1 cellular context compared by ENCODE assay signal in the genomic region with DNA sequence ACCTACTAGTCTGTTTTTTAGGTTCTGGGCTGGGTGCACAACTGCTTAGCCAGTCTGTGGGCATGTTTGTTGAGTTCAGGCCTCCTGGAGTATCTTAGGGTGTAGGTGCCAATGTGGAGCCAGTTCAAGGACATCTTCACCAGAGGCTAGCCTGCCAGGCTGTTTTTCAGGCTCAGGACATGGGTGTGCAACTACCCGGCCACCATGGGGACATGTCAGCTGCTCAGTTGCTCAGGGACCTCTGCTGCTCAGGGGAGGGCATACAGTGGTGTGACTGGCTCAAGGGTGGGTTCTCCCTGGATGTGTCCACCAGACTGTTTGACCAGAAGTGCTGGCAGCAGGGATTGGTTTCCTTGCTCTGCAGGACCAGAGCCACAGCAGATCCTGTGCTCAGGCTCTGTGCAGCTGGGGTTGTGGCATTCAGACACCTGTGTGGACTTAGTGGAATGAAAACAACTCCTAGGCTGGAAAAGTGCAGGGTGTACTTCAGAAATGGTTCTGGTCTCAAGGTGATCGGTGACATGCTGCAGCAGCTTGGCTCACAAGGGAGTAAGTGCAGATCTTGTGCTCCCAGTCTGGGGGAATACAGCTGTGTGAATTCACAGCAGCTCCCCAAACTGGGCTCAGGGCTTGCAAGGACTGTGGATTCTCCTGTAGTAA.
TF ChIP-seq lines count a peak whose summit lies in the region.

No MANE protein-coding gene starts in this region.

TF ChIP-seq in IMR-90, 13 proteins besides CTCF, POLR2A, EP300 and RAD21 (continued from another document):
- no peak for TF ChIP-seq RCOR1 (IDR thresholded peaks at IDR 0.05; ENCODE audit: insufficient replicate concordance, low read length)
- TF ChIP-seq, protein P1, sequence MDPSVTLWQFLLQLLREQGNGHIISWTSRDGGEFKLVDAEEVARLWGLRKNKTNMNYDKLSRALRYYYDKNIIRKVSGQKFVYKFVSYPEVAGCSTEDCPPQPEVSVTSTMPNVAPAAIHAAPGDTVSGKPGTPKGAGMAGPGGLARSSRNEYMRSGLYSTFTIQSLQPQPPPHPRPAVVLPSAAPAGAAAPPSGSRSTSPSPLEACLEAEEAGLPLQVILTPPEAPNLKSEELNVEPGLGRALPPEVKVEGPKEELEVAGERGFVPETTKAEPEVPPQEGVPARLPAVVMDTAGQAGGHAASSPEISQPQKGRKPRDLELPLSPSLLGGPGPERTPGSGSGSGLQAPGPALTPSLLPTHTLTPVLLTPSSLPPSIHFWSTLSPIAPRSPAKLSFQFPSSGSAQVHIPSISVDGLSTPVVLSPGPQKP (IDR thresholded peaks at IDR 0.05; ENCODE audit: borderline replicate concordance, low read depth, low read length), result no peak
- no peak for TF ChIP-seq FOS (IDR thresholded peaks at IDR 0.05; ENCODE audit: low read depth, low read length)
- no peak for TF ChIP-seq MXI1 (IDR thresholded peaks at IDR 0.05; ENCODE audit: borderline replicate concordance, low read depth, low read length)
- TF ChIP-seq RFX5 (IDR thresholded peaks at IDR 0.05; ENCODE audit: low read depth, low read length), result no peak
- no peak for TF ChIP-seq NFE2L2 (IDR thresholded peaks at IDR 0.05; ENCODE audit: low read depth, low read length)
- no peak for TF ChIP-seq CEBPB (IDR thresholded peaks at IDR 0.05; ENCODE audit: low read depth, low read length)
- no peak for TF ChIP-seq MAFK (IDR thresholded peaks at IDR 0.05; ENCODE audit: low read depth, low read length)
